14 cellular contexts compared by ENCODE assay signal in the genomic region with DNA sequence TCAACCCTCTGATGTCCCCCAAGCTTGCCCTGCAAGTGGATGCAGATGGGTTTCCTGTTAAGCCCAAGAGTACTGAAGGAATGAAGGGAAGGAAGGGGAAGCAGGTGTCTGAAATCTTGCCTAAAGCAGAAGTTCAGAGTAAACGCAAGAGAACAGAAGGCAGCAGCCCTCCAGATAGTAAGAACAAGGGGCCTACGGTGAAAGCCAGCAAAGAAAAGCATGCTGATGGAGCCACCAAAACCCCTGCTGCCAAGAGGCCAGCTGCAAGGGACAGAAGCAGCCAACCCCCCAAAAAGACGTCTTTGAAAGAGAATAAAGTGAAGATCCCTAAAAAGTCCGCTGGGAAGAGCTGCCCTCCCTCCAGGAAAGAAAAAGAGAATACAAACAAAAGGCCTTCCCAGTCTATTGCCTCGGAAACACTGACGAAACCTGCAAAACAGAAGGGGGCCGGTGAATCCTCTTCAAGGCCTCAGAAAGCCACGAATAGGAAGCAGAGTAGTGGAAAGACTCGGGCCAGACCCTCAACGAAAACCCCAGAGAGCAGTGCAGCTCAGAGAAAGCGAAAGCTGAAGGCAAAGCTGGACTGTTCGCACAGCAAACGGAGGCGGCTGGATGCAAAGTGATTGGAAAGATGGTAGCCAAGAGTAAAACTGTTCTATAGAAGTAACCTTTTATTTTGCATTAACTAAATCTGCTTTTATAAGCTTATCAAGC.
DNase-seq lines count a peak whose midpoint lies in the region; ATAC-seq and TF ChIP-seq lines count a peak whose summit lies in the region.
"Had no signal": no experiment of that assay in that cellular context is flagged by ENCODE, and none has a peak within 500 bp of the region (broad histone marks: within the 10 kb centered on the region; RNA-seq: fewer than 3 reads in every experiment).

No MANE protein-coding gene starts in this region.

- no peaks in the 10 kb centered on the region for H4K20me1 ChIP-seq in BLaER1

- TF ChIP-seq CTCF in activated B cell treated with CpG ODN at 0.5 μM for 24 hours (IDR thresholded peaks at IDR 0.05) (no peak), lower leg skin (IDR thresholded peaks at IDR 0.05) (no peak)

- peaks cover 21% of the 10 kb centered on the region for H3K4me1 Mint-ChIP-seq in activated B cell treated with CpG ODN at 0.5 μM for 24 hours
- peaks cover 0 to 25% (median 8%) of the 10 kb centered on the region in 7 donors for H3K4me1 Mint-ChIP-seq in naive thymus-derived CD4-positive, alpha-beta T cell

- H3K4me3 ChIP-seq in BLaER1 (peak overlapping the region; percentile 29), lower leg skin (ENCODE audit: low read depth, poor library complexity, severe bottlenecking) (no peak overlapping the region)
- H3K4me3 ChIP-seq in naive thymus-derived CD4-positive, alpha-beta T cell (ENCODE audit: low read length): no peak overlapping the region
- H3K4me3 ChIP-seq: ascending aorta had no signal

- no peaks in the 10 kb centered on the region for H3K27me3 ChIP-seq in BLaER1
- no peaks in the 10 kb centered on the region for H3K27me3 ChIP-seq in naive thymus-derived CD4-positive, alpha-beta T cell (ENCODE audit: control insufficient read depth in 2 of 2, insufficient read depth in 2 of 2, low read length in 2 of 2)
- H3K27me3 ChIP-seq: ascending aorta had no signal

- H3K27me3 Mint-ChIP-seq in activated B cell treated with CpG ODN at 0.5 μM for 24 hours: no peaks in the 10 kb centered on the region
- H3K27me3 Mint-ChIP-seq in naive thymus-derived CD4-positive, alpha-beta T cell: no peaks in the 10 kb centered on the region

- H3K9ac ChIP-seq in BLaER1: peak overlapping the region; percentile 70

- peak; percentile 63 for ATAC-seq in GM21723 (IDR thresholded peaks at IDR 0.05; ENCODE audit: unreplicated experiment)
- ATAC-seq in activated B cell treated with CpG ODN at 0.5 μM for 24 hours (ENCODE audit: low read depth): peak; percentile 73
- peak; percentile 54 for ATAC-seq in naive thymus-derived CD4-positive, alpha-beta T cell

- peak overlapping the region; percentile 77 for H3K4me2 ChIP-seq in BLaER1

- TF ChIP-seq POLR2A in lower leg skin (IDR thresholded peaks at IDR 0.05): no peak

- intact Hi-C loops in activated B cell treated with CpG ODN at 0.5 μM for 24 hours (cut with micrococcal nuclease) (no loop called here), lower leg skin (cut with DNase I; ENCODE audit: low total_unique reads) (no loop called here), cardiac septum (cut with DNase I) (no loop called here)
- intact Hi-C loops in naive thymus-derived CD4-positive, alpha-beta T cell (cut with micrococcal nuclease): no loop called here

- peak overlapping the region; percentile 76 for H3K27ac Mint-ChIP-seq in activated B cell treated with CpG ODN at 0.5 μM for 24 hours
- peak overlapping the region in 2 of 9 donors; percentile 5 to 66 for H3K27ac Mint-ChIP-seq in naive thymus-derived CD4-positive, alpha-beta T cell

- peak overlapping the region; percentile 71 for H3K4me3 Mint-ChIP-seq in activated B cell treated with CpG ODN at 0.5 μM for 24 hours
- peak overlapping the region in 3 of 10 donors; percentile 20 to 46 (median 25) for H3K4me3 Mint-ChIP-seq in naive thymus-derived CD4-positive, alpha-beta T cell

- H3K9me3 Mint-ChIP-seq in activated B cell treated with CpG ODN at 0.5 μM for 24 hours: no peaks in the 10 kb centered on the region
- no peaks in the 10 kb centered on the region for H3K9me3 Mint-ChIP-seq in naive thymus-derived CD4-positive, alpha-beta T cell

- H3K27ac ChIP-seq in BLaER1: peak overlapping the region; percentile 85
- H3K27ac ChIP-seq in naive thymus-derived CD4-positive, alpha-beta T cell (ENCODE audit: low read depth, low read length): no peak overlapping the region
- H3K27ac ChIP-seq: ascending aorta, C4-2B had no signal

- 66 to 74% methylated on average over 14 of the region's 14 CpGs for WGBS in lower leg skin, 2 donors

- H3K36me3 Mint-ChIP-seq in activated B cell treated with CpG ODN at 0.5 μM for 24 hours (ENCODE audit: low read depth): peaks cover 25% of the 10 kb centered on the region
- peaks cover 12 to 31% (median 15%) of the 10 kb centered on the region in 5 donors for H3K36me3 Mint-ChIP-seq in naive thymus-derived CD4-positive, alpha-beta T cell

- H3K36me3 ChIP-seq in BLaER1: peaks cover 34% of the 10 kb centered on the region
- peaks cover 0 to 18% (median 12%) of the 10 kb centered on the region in 3 experiments for H3K36me3 ChIP-seq in naive thymus-derived CD4-positive, alpha-beta T cell (ENCODE audit: control insufficient read depth in 2 of 3, insufficient read depth in 3 of 3, low read length in 3 of 3)

- CTCF ChIA-PET in activated B cell treated with CpG ODN at 0.5 μM for 24 hours (lab: Charles Lee): interaction anchor here (1.4 to 2.1 kb wide), 2 partner anchors 9 to 41 kb away, joined by 3 to 7 read pairs; no protein-coding TSS in a partner anchor
- CTCF ChIA-PET in naive thymus-derived CD4-positive, alpha-beta T cell (lab: Charles Lee): no interaction called here

- DNase-seq in activated B cell treated with CpG ODN at 0.5 μM for 24 hours (no peak), lower leg skin (ENCODE audit: low spot score in 2 of 2) (no peak), cardiac septum (ENCODE audit: low spot score) (no peak), kidney glomerular epithelial cell (lab: John Stamatoyannopoulos, UW) (no peak), HUDEP-2 (lab: John Stamatoyannopoulos, UW; ENCODE audit: unreplicated experiment in 76 of 76) (no peak)
- DNase-seq in naive thymus-derived CD4-positive, alpha-beta T cell: no peak
- DNase-seq: activated CD4-positive, alpha-beta T cell treated with anti-CD3 and anti-CD28 coated beads for 48 hours; foreskin melanocyte; NCI-H146; stimulated activated CD4-positive, alpha-beta T cell treated with anti-CD3 and anti-CD28 coated beads, Interleukin-4, amount 100 ng/mL, for 4 hours had no signal

- H3K9me3 ChIP-seq in BLaER1: no peaks in the 10 kb centered on the region
- no peaks in the 10 kb centered on the region for H3K9me3 ChIP-seq in naive thymus-derived CD4-positive, alpha-beta T cell (ENCODE audit: control insufficient read depth in 2 of 3, low read length in 3 of 3)
- H3K9me3 ChIP-seq: ascending aorta had no signal

- H3K4me1 ChIP-seq in BLaER1: peaks cover 33% of the 10 kb centered on the region
- no peaks in the 10 kb centered on the region for H3K4me1 ChIP-seq in naive thymus-derived CD4-positive, alpha-beta T cell (ENCODE audit: control insufficient read depth in 2 of 2, insufficient read depth in 2 of 2, low read length in 2 of 2)

- POLR2A ChIA-PET in activated B cell treated with CpG ODN at 0.5 μM for 24 hours (lab: Charles Lee): interaction anchor here (0.6 to 1.7 kb wide), 5 partner anchors 9 to 53 kb away, joined by 3 to 4 read pairs (median 3); no protein-coding TSS in a partner anchor
- POLR2A ChIA-PET in naive thymus-derived CD4-positive, alpha-beta T cell (lab: Charles Lee): no interaction called here
